In genomic region chr3:167653750-167654149, GRCh38 we compare ENCODE assay signal across 10 cellular contexts. TPM values are rescaled to one million over a fixed set of nuclear protein-coding genes. Genes with fewer than 3 reads are reported as not detected.
DNase-seq lines count a peak whose midpoint lies in the region; ATAC-seq and TF ChIP-seq lines count a peak whose summit lies in the region.
"Had no signal": no experiment of that assay in that cellular context is flagged by ENCODE, and none has a peak within 500 bp of the region (broad histone marks: within the 10 kb centered on the region; RNA-seq: fewer than 3 reads in every experiment).

Gene WDR49, minus strand, starts transcription at chr3:167653942. Its CDS starts 517 bp downstream, at chr3:167653425.

- H2AFZ ChIP-seq in mesenchymal stem cell (ENCODE audit: low read depth, low read length), result no peak within 1 kb of the TSS

- no CpG with 5 or more reads among the region's 1 CpG for WGBS in mesenchymal stem cell
- 64% methylated on average over 1 of the region's 1 CpG for WGBS in suprapubic skin

- no peak within 1 kb of the TSS for H3K4me3 ChIP-seq in astrocyte of the spinal cord (ENCODE audit: low read depth, low read length)
- H3K4me3 ChIP-seq in mesenchymal stem cell (ENCODE audit: insufficient read depth in 1 of 2, low read depth in 1 of 2, low read length in 2 of 2), result no peak within 1 kb of the TSS
- H3K4me3 ChIP-seq in suprapubic skin, result no peak within 1 kb of the TSS
- H3K4me3 ChIP-seq: mucosa of descending colon had no signal

- no peaks in the 10 kb centered on the region for H3K9me3 ChIP-seq in mesenchymal stem cell (ENCODE audit: control insufficient read depth, low read length)
- no peaks in the 10 kb centered on the region for H3K9me3 ChIP-seq in suprapubic skin
- H3K9me3 ChIP-seq: mucosa of descending colon had no signal

- H2BK12ac ChIP-seq in mesenchymal stem cell (ENCODE audit: low read length in 2 of 2), result no peak within 1 kb of the TSS

- H2BK120ac ChIP-seq in mesenchymal stem cell (ENCODE audit: low read depth, low read length), result no peak within 1 kb of the TSS

- H3K14ac ChIP-seq in mesenchymal stem cell (ENCODE audit: low read length in 2 of 2), result no peak within 1 kb of the TSS

- no peak within 1 kb of the TSS for H4K8ac ChIP-seq in mesenchymal stem cell (ENCODE audit: low read length)

- H3K79me1 ChIP-seq in mesenchymal stem cell (replicated peaks; ENCODE audit: low read length, poor library complexity, severe bottlenecking), result no peaks in the 10 kb centered on the region

- no peak within 1 kb of the TSS for H3K4me2 ChIP-seq in mesenchymal stem cell (ENCODE audit: low read length, poor library complexity, severe bottlenecking)

- H3K23ac ChIP-seq in mesenchymal stem cell (ENCODE audit: low read length in 2 of 2), result no peak within 1 kb of the TSS

- H3K18ac ChIP-seq in mesenchymal stem cell (ENCODE audit: low read depth in 1 of 2, low read length in 2 of 2), result no peak within 1 kb of the TSS

- no peak within 1 kb of the TSS for H3K4ac ChIP-seq in mesenchymal stem cell (ENCODE audit: low read depth in 1 of 2, low read length in 2 of 2)

- peak; percentile 29 for DNase-seq in astrocyte of the spinal cord (ENCODE audit: low read depth, low spot score)
- peak; percentile 50 for DNase-seq in mesenchymal stem cell
- DNase-seq in HCEC 1CT, result no peak
- no peak for DNase-seq in suprapubic skin (ENCODE audit: low spot score in 2 of 2)
- no peak for DNase-seq in EL

- in situ Hi-C loops in astrocyte of the spinal cord (cut with HindIII; ENCODE audit: low sequenced_read_pairs), result no loop called here

- H3K4me1 ChIP-seq in mesenchymal stem cell (ENCODE audit: control insufficient read depth, insufficient read depth, low read depth, low read length) (no peaks in the 10 kb centered on the region), suprapubic skin (no peaks in the 10 kb centered on the region)

- H2BK15ac ChIP-seq in mesenchymal stem cell (ENCODE audit: low read depth, poor library complexity, severe bottlenecking), result no peak within 1 kb of the TSS

- no peaks in the 10 kb centered on the region for H3K36me3 ChIP-seq in mesenchymal stem cell (ENCODE audit: control insufficient read depth in 1 of 2, insufficient read depth in 2 of 2, low read depth in 1 of 2, low read length in 2 of 2)
- no peaks in the 10 kb centered on the region for H3K36me3 ChIP-seq in suprapubic skin

- H3K27ac ChIP-seq in mesenchymal stem cell (ENCODE audit: low read length, poor library complexity, severe bottlenecking) (no peak within 1 kb of the TSS), suprapubic skin (no peak within 1 kb of the TSS)

- no peak for TF ChIP-seq CTCF in astrocyte of the spinal cord (IDR thresholded peaks at IDR 0.05; ENCODE audit: low read depth, low read length)
- TF ChIP-seq CTCF in suprapubic skin (IDR thresholded peaks at IDR 0.05), result no peak

- no peak within 1 kb of the TSS for H2AK5ac ChIP-seq in mesenchymal stem cell (ENCODE audit: low read length, severe bottlenecking)

- ATAC-seq in GM18505 (IDR thresholded peaks at IDR 0.05; ENCODE audit: unreplicated experiment) (peak; percentile 63), HG03521 (IDR thresholded peaks at IDR 0.05; ENCODE audit: unreplicated experiment) (peak; percentile 50), GM21717 (IDR thresholded peaks at IDR 0.05; ENCODE audit: unreplicated experiment) (no peak)
- ATAC-seq: activated CD4-positive, CD25-positive, alpha-beta regulatory T cell treated with anti-CD3 and anti-CD28 coated beads, Interleukin-2, amount 50 U/mL, for 24 hours; mucosa of descending colon had no signal

- H4K91ac ChIP-seq in mesenchymal stem cell (ENCODE audit: low read length), result no peak within 1 kb of the TSS

- no peak for TF ChIP-seq EP300 in suprapubic skin (IDR thresholded peaks at IDR 0.05)

- H3K9ac ChIP-seq in mesenchymal stem cell (ENCODE audit: low read length), result no peak within 1 kb of the TSS

- no peak for TF ChIP-seq POLR2A in GM18505 (IDR thresholded peaks at IDR 0.05; ENCODE audit: borderline replicate concordance, extremely low read depth, insufficient read depth, insufficient read length)
- TF ChIP-seq POLR2A in suprapubic skin (IDR thresholded peaks at IDR 0.05), result no peak

- H3K27me3 ChIP-seq in mesenchymal stem cell (ENCODE audit: control insufficient read depth in 1 of 2, insufficient read depth in 1 of 2, low read length in 2 of 2), result no peaks in the 10 kb centered on the region
- no peaks in the 10 kb centered on the region for H3K27me3 ChIP-seq in suprapubic skin

- no peak within 1 kb of the TSS for H2BK5ac ChIP-seq in mesenchymal stem cell (ENCODE audit: low read depth, low read length, poor library complexity, severe bottlenecking)

RNA-seq across cellular contexts. Expression of gene WDR49, which starts in this region (rescaled TPM):
- not detected for polyA plus RNA-seq in mesenchymal stem cell (2013, experiment 1 of 2)
- not detected for polyA plus RNA-seq in mesenchymal stem cell (2013, experiment 2 of 2)
- not detected for total RNA-seq in suprapubic skin

Comparison
In these comparisons a context has a peak if more than half of its experiments do, and no peak if none do; other contexts are left out.
1. DNase-seq: peak in astrocyte of the spinal cord (single experiment) and mesenchymal stem cell (single experiment); none in HCEC 1CT (single experiment), suprapubic skin (0 of 2) and EL (single experiment).